Comparison of ENCODE assay signal across 14 cellular contexts in the genomic region with DNA sequence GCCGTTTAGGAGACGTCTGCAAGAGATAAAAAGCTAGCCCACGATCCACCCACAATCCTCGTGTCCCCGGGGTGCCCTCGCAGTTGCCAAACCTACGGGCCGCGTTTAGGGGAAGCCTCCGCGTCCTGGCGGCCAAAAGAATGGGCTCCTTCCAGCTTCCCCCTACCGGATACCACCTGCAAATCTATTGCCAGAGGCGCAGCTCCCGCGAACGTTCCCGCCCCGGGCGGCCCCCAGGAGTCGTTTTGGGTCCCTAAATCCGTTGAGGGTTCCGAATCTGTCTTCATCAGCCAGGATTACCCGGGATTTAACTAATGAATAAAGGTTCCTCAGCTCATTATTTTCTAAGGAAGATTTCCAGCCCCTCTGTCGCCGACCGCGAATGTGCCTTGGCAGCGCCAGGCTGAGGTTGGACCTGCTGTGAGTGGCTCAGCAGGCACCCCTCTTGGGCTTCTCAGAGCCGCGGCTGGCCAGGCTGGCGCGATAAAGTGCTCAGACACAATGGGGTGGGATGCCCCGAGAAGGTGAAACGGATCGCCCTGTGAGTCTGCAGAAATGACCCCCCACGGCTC. TPM values are rescaled to one million over a fixed set of nuclear protein-coding genes. Genes with fewer than 3 reads are reported as not detected.
A peak's percentile ranks its signal among the peaks of the same experiment; 100 is the strongest.
DNase-seq lines count a peak whose midpoint lies in the region; ATAC-seq and TF ChIP-seq lines count a peak whose summit lies in the region.
"Had no signal": no experiment of that assay in that cellular context is flagged by ENCODE, and none has a peak within 500 bp of the region (broad histone marks: within the 10 kb centered on the region; RNA-seq: fewer than 3 reads in every experiment).

No MANE protein-coding gene starts in this region.

- peak in 1 of 7 experiments; percentile 49 for DNase-seq in CD8-positive, alpha-beta T cell
- peak; percentile 15 for DNase-seq in G401 (ENCODE audit: low spot score)
- DNase-seq in adipocyte (ENCODE audit: low read depth) = peak; percentile 9
- peak; percentile 50 for DNase-seq in neural progenitor cell (ENCODE audit: low spot score)
- no peak for DNase-seq in NCI-H2171 treated with DMSO at 0.1 percent for 48 hours (lab: John Stamatoyannopoulos, UW)
- no peak for DNase-seq in GM13976 (ENCODE audit: low spot score)
- DNase-seq: activated effector memory CD4-positive, alpha-beta T cell treated with Interleukin-2 at 50 U/mL for 16 hours; erythroblast; NCI-H146 had no signal

- no peak overlapping the region for H2AFZ ChIP-seq in neural progenitor cell (replicated peaks)

- no peaks in the 10 kb centered on the region for H3K79me2 ChIP-seq in neural progenitor cell (ENCODE audit: low read depth)

- peaks cover 46% of the 10 kb centered on the region for H4K20me1 ChIP-seq in neural progenitor cell (ENCODE audit: low read depth)

- no peaks in the 10 kb centered on the region for H3K36me3 ChIP-seq in CD8-positive, alpha-beta T cell (ENCODE audit: insufficient read depth, low read length)
- no peaks in the 10 kb centered on the region for H3K36me3 ChIP-seq in adipocyte (ENCODE audit: control insufficient read depth, insufficient read depth, low read length, severe bottlenecking)
- H3K36me3 ChIP-seq in neural progenitor cell = no peaks in the 10 kb centered on the region
- H3K36me3 ChIP-seq: cardiac muscle cell had no signal

- no peak overlapping the region for H3K9ac ChIP-seq in adipocyte (ENCODE audit: low read length)
- no peak overlapping the region for H3K9ac ChIP-seq in neural progenitor cell

- intact Hi-C loops in CD8-positive, alpha-beta T cell (cut with DNase I, micrococcal nuclease) = loop anchor here in 1 of 2 experiments (5.0 kb wide), 1 partner anchor 108 kb away; no protein-coding TSS in a partner anchor

- peaks cover 33% of the 10 kb centered on the region for H3K27me3 ChIP-seq in CD8-positive, alpha-beta T cell (ENCODE audit: insufficient read depth, low read length)
- peaks cover 86% of the 10 kb centered on the region for H3K27me3 ChIP-seq in adipocyte (replicated peaks; ENCODE audit: control insufficient read depth, insufficient read depth, low read length)
- peaks cover 99% of the 10 kb centered on the region for H3K27me3 ChIP-seq in neural progenitor cell

- no peaks in the 10 kb centered on the region for H3K9me3 ChIP-seq in CD8-positive, alpha-beta T cell (ENCODE audit: low read length)
- H3K9me3 ChIP-seq in adipocyte (ENCODE audit: control insufficient read depth, low read length) (no peaks in the 10 kb centered on the region), neural progenitor cell (ENCODE audit: low read depth) (no peaks in the 10 kb centered on the region)

- in situ Hi-C loops in G401 (cut with HindIII; ENCODE audit: low sequenced_read_pairs) (no loop called here), GM13976 (cut with MboI; ENCODE audit: low sequenced_read_pairs, unreplicated experiment) (no loop called here)

- peaks cover 28% of the 10 kb centered on the region for H3K4me1 ChIP-seq in CD8-positive, alpha-beta T cell (ENCODE audit: insufficient read depth, low read length)
- H3K4me1 ChIP-seq in adipocyte (ENCODE audit: control insufficient read depth, insufficient read depth, low read length) (peaks cover 8% of the 10 kb centered on the region), neural progenitor cell (peaks cover 20% of the 10 kb centered on the region)

- no peaks in the 10 kb centered on the region for H3K9me3 Mint-ChIP-seq in CD8-positive, alpha-beta T cell
- peaks cover 12% of the 10 kb centered on the region for H3K9me3 Mint-ChIP-seq in neural progenitor cell

- H3F3A ChIP-seq in neural progenitor cell (ENCODE audit: low read depth) = peaks cover 34% of the 10 kb centered on the region

- peaks cover 30% of the 10 kb centered on the region for H3K4me1 Mint-ChIP-seq in CD8-positive, alpha-beta T cell (ENCODE audit: low read depth)
- H3K4me1 Mint-ChIP-seq in neural progenitor cell = peaks cover 19% of the 10 kb centered on the region

- H3K27ac Mint-ChIP-seq in CD8-positive, alpha-beta T cell = no peak overlapping the region
- H3K27ac Mint-ChIP-seq in neural progenitor cell = no peak overlapping the region

- peak overlapping the region; percentile 83 for H3K4me2 ChIP-seq in neural progenitor cell

- H3K27ac ChIP-seq in CD8-positive, alpha-beta T cell (ENCODE audit: low read depth, low read length) = no peak overlapping the region
- H3K27ac ChIP-seq in neural progenitor cell = no peak overlapping the region
- H3K27ac ChIP-seq: cardiac muscle cell had no signal

- no peak for TF ChIP-seq CTCF in CD8-positive, alpha-beta T cell (IDR thresholded peaks at IDR 0.05)
- peak; percentile 14 for TF ChIP-seq CTCF in neural progenitor cell (IDR thresholded peaks at IDR 0.05)
- TF ChIP-seq CTCF in GM13976 (IDR thresholded peaks at IDR 0.05; ENCODE audit: borderline replicate concordance, control extremely low read depth, extremely low read depth, insufficient read depth, missing control alignments) = no peak

- CTCF ChIA-PET in CD8-positive, alpha-beta T cell (lab: Charles Lee) = no interaction called here

- peak; percentile 23 for ATAC-seq in CD8-positive, alpha-beta T cell
- no peak for ATAC-seq in HG02885 (IDR thresholded peaks at IDR 0.05; ENCODE audit: poor library complexity, unreplicated experiment)

- H3K4me3 ChIP-seq in CD8-positive, alpha-beta T cell (ENCODE audit: low read depth, low read length) = no peak overlapping the region
- H3K4me3 ChIP-seq in adipocyte (ENCODE audit: low read length) = no peak overlapping the region
- peak overlapping the region; percentile 44 for H3K4me3 ChIP-seq in neural progenitor cell
- H3K4me3 ChIP-seq: cardiac muscle cell had no signal

- H3K27me3 Mint-ChIP-seq in CD8-positive, alpha-beta T cell (ENCODE audit: low read depth) = peaks cover 48% of the 10 kb centered on the region
- peaks cover 68% of the 10 kb centered on the region for H3K27me3 Mint-ChIP-seq in neural progenitor cell (ENCODE audit: insufficient read depth, low read depth)

- POLR2A ChIA-PET in CD8-positive, alpha-beta T cell (lab: Charles Lee) = interaction anchor here (0.9 kb wide), 1 partner anchor 129 kb away, joined by 3 read pairs; no protein-coding TSS in a partner anchor

- H3K36me3 Mint-ChIP-seq in CD8-positive, alpha-beta T cell = no peaks in the 10 kb centered on the region
- no peaks in the 10 kb centered on the region for H3K36me3 Mint-ChIP-seq in neural progenitor cell

- peak overlapping the region; percentile 51 for H3K4me3 Mint-ChIP-seq in CD8-positive, alpha-beta T cell
- peak overlapping the region; percentile 55 for H3K4me3 Mint-ChIP-seq in neural progenitor cell

RNA-seq across cellular contexts. Expression of a gene that starts 2.8 kb away (rescaled TPM):
- not detected for total RNA-seq in CD8-positive, alpha-beta T cell
- total RNA-seq in G401 (2014; rRNA removed; shearing (Covaris generic)) = not detected in 2 replicates
- total RNA-seq in neural progenitor cell (ENCODE audit: low replicate concordance) = not detected in 2 replicates
- total RNA-seq: cardiac muscle cell, mucosa of gallbladder, SK-MEL-5, subcutaneous adipose tissue had no signal

RNA-seq across cellular contexts. Expression of a gene that starts 26.8 kb away (rescaled TPM):
- 10 to 100 TPM; 17.5 to 17.7 TPM for total RNA-seq in CD8-positive, alpha-beta T cell
- not detected in 2 replicates for total RNA-seq in G401 (2014; rRNA removed; shearing (Covaris generic))
- not detected in 2 replicates for total RNA-seq in neural progenitor cell (ENCODE audit: low replicate concordance)
- total RNA-seq: cardiac muscle cell had no signal

Comparison
In these comparisons a context has a peak if more than half of its experiments do, and no peak if none do; other contexts are left out.
1. DNase-seq: peak in G401 (single experiment), adipocyte (single experiment) and neural progenitor cell (single experiment); none in NCI-H2171 treated with DMSO at 0.1 percent for 48 hours (single experiment) and GM13976 (single experiment).
2. RNA of a gene that starts 26.8 kb away (total RNA-seq): 17.5 to 17.7 TPM in CD8-positive, alpha-beta T cell; not detected in G401 and not detected in neural progenitor cell; every median in the first group is over 10 times any median in the second.